18 cellular contexts compared by ENCODE assay signal in the genomic region with DNA sequence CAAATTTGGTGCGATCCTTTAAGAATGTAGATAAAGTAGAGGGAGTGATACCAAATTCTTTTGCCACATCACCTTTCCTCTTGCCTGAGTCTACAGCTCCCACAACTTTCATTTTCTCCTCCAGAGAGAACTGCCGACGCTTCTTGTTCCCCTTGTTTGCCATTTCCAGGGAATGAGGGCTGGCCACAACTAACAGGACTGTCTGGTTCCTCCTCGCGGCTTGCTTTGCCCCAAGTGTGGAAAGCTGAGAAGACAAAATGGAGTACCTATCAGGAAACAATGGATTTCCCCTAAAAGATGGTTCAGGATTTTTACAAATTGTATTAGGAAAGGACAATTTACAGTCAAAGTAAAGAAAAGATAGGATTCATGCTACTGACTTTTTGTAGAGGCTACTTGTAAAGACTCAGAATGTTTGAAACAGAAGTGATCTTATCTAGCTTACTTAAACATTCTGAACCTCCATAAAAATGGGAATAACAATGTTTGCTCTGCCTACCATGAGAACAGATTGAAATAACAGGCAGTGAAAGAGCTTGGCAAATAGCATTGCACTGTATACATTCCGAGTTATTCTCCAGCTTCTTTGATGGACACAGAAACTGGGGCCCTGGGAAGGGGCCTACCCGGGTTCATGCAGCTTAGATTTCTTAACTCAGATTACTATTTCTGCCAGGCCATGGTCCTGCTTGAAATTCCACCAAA. TPM values are rescaled to one million over a fixed set of nuclear protein-coding genes. Genes with fewer than 3 reads are reported as not detected.
"Had no signal": no experiment of that assay in that cellular context is flagged by ENCODE, and none has a peak within 500 bp of the region (broad histone marks: within the 10 kb centered on the region; RNA-seq: fewer than 3 reads in every experiment).

No MANE protein-coding gene starts in this region.

- H3K9me3 ChIP-seq: mucosa of descending colon, spleen had no signal

- DNase-seq: activated CD8-positive, alpha-beta memory T cell treated with anti-CD3 and anti-CD28 coated beads, Interleukin-2, amount 10 ng/mL, durations not matched to agents 7 days and 5 days; activated effector memory CD4-positive, alpha-beta T cell treated with Interleukin-2 at 50 U/mL for 16 hours; activated T-cell treated with anti-CD3 and anti-CD28 coated beads, Interleukin-2, amount 50 U/mL, for 24 hours; central memory CD4-positive, alpha-beta T cell; left colon; mucosa of descending colon; natural killer cell; spleen; stimulated activated CD4-positive, alpha-beta T cell treated with anti-CD3 and anti-CD28 coated beads, Interleukin-1b, Interleukin-23, amount 100 ng/mL, for 48 hours; stimulated activated naive B cell treated with anti-CD40 and anti-IgM and Interleukin-4, amounts not matched to agents 10 μg/mL and 1 μg/mL and 100 μg/mL, for 72 hours had no signal

- H3K36me3 Mint-ChIP-seq: activated CD8-positive, alpha-beta memory T cell treated with anti-CD3 and anti-CD28 coated beads, Interleukin-2, amount 10 ng/mL, durations not matched to agents 7 days and 5 days; natural killer cell had no signal

- H3K27ac ChIP-seq: spleen had no signal

- H3K27ac Mint-ChIP-seq: activated CD8-positive, alpha-beta memory T cell treated with anti-CD3 and anti-CD28 coated beads, Interleukin-2, amount 10 ng/mL, durations not matched to agents 7 days and 5 days; activated naive CD8-positive, alpha-beta T cell; activated T-cell treated with anti-CD3 and anti-CD28 coated beads, Interleukin-2, amount 50 U/mL, for 24 hours; natural killer cell; stimulated activated naive B cell treated with anti-CD40 and anti-IgM and Interleukin-4, amounts not matched to agents 10 μg/mL and 1 μg/mL and 100 μg/mL, for 72 hours had no signal

- H3K4me3 ChIP-seq: mucosa of descending colon, spleen had no signal

- H3K27me3 ChIP-seq: spleen had no signal

- H3K4me3 Mint-ChIP-seq: activated CD8-positive, alpha-beta memory T cell treated with anti-CD3 and anti-CD28 coated beads, Interleukin-2, amount 10 ng/mL, durations not matched to agents 7 days and 5 days; activated naive CD8-positive, alpha-beta T cell; activated T-cell treated with anti-CD3 and anti-CD28 coated beads, Interleukin-2, amount 50 U/mL, for 24 hours; stimulated activated naive B cell treated with anti-CD40 and anti-IgM and Interleukin-4, amounts not matched to agents 10 μg/mL and 1 μg/mL and 100 μg/mL, for 72 hours had no signal

- H3K27me3 Mint-ChIP-seq: activated CD8-positive, alpha-beta memory T cell treated with anti-CD3 and anti-CD28 coated beads, Interleukin-2, amount 10 ng/mL, durations not matched to agents 7 days and 5 days; activated naive CD8-positive, alpha-beta T cell; activated T-cell treated with anti-CD3 and anti-CD28 coated beads, Interleukin-2, amount 50 U/mL, for 24 hours; stimulated activated naive B cell treated with anti-CD40 and anti-IgM and Interleukin-4, amounts not matched to agents 10 μg/mL and 1 μg/mL and 100 μg/mL, for 72 hours had no signal

- ATAC-seq: activated CD4-positive, CD25-positive, alpha-beta regulatory T cell treated with anti-CD3 and anti-CD28 coated beads, Interleukin-2, amount 50 U/mL, for 24 hours; activated CD8-positive, alpha-beta memory T cell treated with anti-CD3 and anti-CD28 coated beads, Interleukin-2, amount 10 ng/mL, durations not matched to agents 7 days and 5 days; esophagus mucosa; left colon; mucosa of descending colon; natural killer cell; stimulated activated naive B cell treated with anti-CD40 and anti-IgM and Interleukin-4, amounts not matched to agents 10 μg/mL and 1 μg/mL and 100 μg/mL, for 72 hours had no signal

- H3K9me3 Mint-ChIP-seq: activated T-cell treated with anti-CD3 and anti-CD28 coated beads, Interleukin-2, amount 50 U/mL, for 24 hours; natural killer cell; stimulated activated naive B cell treated with anti-CD40 and anti-IgM and Interleukin-4, amounts not matched to agents 10 μg/mL and 1 μg/mL and 100 μg/mL, for 72 hours had no signal

RNA-seq across cellular contexts. Expression of a gene that starts 51.7 kb away (rescaled TPM):
- total RNA-seq: activated CD8-positive, alpha-beta memory T cell treated with anti-CD3 and anti-CD28 coated beads, Interleukin-2, amount 10 ng/mL, durations not matched to agents 7 days and 5 days; glomerular endothelial cell; natural killer cell; occipital lobe; pulmonary artery endothelial cell; sciatic nerve; spleen; T-helper 2 cell treated with Interferon-gamma antibody and Interleukin-4, amounts not matched to agents 100 ng/mL and 5 ng/mL, for 36 hours had no signal
- polyA plus RNA-seq: spleen had no signal
